2 cellular contexts compared by ENCODE assay signal in genomic region chr5:89283758-89284493, GRCh38.
TF ChIP-seq lines count a peak whose summit lies in the region.

No MANE protein-coding gene starts in this region.

TF ChIP-seq in HEK293T, 16 proteins besides CTCF, POLR2A, EP300 and RAD21 (continued from another document):
- TF ChIP-seq SP1 (IDR thresholded peaks at IDR 0.05) (no peak), L3MBTL2 (conservative IDR thresholded peaks at IDR 0.05) (no peak), LEF1 (IDR thresholded peaks at IDR 0.05; ENCODE audit: borderline replicate concordance) (no peak)

TF ChIP-seq in K562, 482 proteins besides CTCF, POLR2A, EP300 and RAD21:
- TF ChIP-seq, protein P1, sequence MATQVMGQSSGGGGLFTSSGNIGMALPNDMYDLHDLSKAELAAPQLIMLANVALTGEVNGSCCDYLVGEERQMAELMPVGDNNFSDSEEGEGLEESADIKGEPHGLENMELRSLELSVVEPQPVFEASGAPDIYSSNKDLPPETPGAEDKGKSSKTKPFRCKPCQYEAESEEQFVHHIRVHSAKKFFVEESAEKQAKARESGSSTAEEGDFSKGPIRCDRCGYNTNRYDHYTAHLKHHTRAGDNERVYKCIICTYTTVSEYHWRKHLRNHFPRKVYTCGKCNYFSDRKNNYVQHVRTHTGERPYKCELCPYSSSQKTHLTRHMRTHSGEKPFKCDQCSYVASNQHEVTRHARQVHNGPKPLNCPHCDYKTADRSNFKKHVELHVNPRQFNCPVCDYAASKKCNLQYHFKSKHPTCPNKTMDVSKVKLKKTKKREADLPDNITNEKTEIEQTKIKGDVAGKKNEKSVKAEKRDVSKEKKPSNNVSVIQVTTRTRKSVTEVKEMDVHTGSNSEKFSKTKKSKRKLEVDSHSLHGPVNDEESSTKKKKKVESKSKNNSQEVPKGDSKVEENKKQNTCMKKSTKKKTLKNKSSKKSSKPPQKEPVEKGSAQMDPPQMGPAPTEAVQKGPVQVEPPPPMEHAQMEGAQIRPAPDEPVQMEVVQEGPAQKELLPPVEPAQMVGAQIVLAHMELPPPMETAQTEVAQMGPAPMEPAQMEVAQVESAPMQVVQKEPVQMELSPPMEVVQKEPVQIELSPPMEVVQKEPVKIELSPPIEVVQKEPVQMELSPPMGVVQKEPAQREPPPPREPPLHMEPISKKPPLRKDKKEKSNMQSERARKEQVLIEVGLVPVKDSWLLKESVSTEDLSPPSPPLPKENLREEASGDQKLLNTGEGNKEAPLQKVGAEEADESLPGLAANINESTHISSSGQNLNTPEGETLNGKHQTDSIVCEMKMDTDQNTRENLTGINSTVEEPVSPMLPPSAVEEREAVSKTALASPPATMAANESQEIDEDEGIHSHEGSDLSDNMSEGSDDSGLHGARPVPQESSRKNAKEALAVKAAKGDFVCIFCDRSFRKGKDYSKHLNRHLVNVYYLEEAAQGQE (CRISPR knock-in tag; IDR thresholded peaks at IDR 0.05; ENCODE audit: low read depth): no peak
- TF ChIP-seq, protein P2, sequence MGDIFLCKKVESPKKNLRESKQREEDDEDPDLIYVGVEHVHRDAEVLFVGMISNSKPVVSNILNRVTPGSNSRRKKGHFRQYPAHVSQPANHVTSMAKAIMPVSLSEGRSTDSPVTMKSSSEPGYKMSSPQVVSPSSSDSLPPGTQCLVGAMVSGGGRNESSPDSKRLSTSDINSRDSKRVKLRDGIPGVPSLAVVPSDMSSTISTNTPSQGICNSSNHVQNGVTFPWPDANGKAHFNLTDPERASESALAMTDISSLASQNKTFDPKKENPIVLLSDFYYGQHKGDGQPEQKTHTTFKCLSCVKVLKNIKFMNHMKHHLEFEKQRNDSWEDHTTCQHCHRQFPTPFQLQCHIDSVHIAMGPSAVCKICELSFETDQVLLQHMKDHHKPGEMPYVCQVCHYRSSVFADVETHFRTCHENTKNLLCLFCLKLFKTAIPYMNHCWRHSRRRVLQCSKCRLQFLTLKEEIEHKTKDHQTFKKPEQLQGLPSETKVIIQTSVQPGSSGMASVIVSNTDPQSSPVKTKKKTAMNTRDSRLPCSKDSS (IDR thresholded peaks at IDR 0.05; ENCODE audit: low read depth, partially characterized antibody): no peak
- TF ChIP-seq FOXJ3 (CRISPR knock-in tag; IDR thresholded peaks at IDR 0.05) (no peak), MTA3 (IDR thresholded peaks at IDR 0.05; ENCODE audit: borderline replicate concordance) (no peak), SNIP1 (IDR thresholded peaks at IDR 0.05; ENCODE audit: low read depth) (no peak), ZNF146 (CRISPR knock-in tag; IDR thresholded peaks at IDR 0.05; ENCODE audit: unreplicated experiment) (no peak), SRSF1 (IDR thresholded peaks at IDR 0.05; ENCODE audit: low read depth, low read length) (no peak), EHMT2 (IDR thresholded peaks at IDR 0.05) (no peak), TFAM (CRISPR knock-in tag; conservative IDR thresholded peaks at IDR 0.05) (no peak), ID3 (CRISPR knock-in tag; IDR thresholded peaks at IDR 0.05) (no peak), ID3 (tag; IDR thresholded peaks at IDR 0.05) (no peak)
